In the genomic region with DNA sequence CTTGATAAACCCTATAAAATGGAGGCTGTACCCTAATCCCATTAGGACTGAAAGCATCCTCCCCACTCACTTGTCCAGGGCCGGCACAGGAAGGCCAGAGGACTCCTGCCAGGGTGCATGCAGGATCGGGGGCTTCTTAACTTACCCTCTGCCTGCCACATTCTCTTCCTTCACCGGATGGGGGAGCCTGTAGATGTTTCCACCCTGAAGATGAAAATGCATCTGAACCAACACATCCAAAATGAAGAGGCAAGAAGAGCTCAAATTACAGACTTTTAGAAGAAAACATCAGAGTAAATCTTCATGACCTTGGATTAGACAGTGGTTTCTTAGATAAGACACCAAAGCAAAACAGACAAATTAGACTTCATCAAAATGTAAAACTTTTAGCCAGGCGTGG, we compare ENCODE assay signal across 11 cellular contexts. TPM values are rescaled to one million over a fixed set of nuclear protein-coding genes. Genes with fewer than 3 reads are reported as not detected.
A peak's percentile ranks its signal among the peaks of the same experiment; 100 is the strongest.
DNase-seq lines count a peak whose midpoint lies in the region; ATAC-seq and TF ChIP-seq lines count a peak whose summit lies in the region.
"Had no signal": no experiment of that assay in that cellular context is flagged by ENCODE, and none has a peak within 500 bp of the region (broad histone marks: within the 10 kb centered on the region; RNA-seq: fewer than 3 reads in every experiment).

No MANE protein-coding gene starts in this region.

- H3K9me3 Mint-ChIP-seq in T-helper 1 cell treated with Interleukin-12 subunit alpha and Interleukin-12 subunit beta and Interleukin-4 antibody, amounts not matched to agents 30 μg/mL and 1 μg/mL, for 36 hours, result no peaks in the 10 kb centered on the region
- H3K9me3 Mint-ChIP-seq in stimulated activated effector memory CD8-positive, alpha-beta T cell treated with anti-CD3 and anti-CD28 coated beads, Interleukin-12 subunit alpha, Interleukin-12 subunit beta, amount 100 ng/mL, for 72 hours, result no peaks in the 10 kb centered on the region

- intact Hi-C loops in posterior vena cava (cut with DNase I), result no loop called here

- H3K4me1 Mint-ChIP-seq in T-helper 1 cell treated with Interleukin-12 subunit alpha and Interleukin-12 subunit beta and Interleukin-4 antibody, amounts not matched to agents 30 μg/mL and 1 μg/mL, for 36 hours (ENCODE audit: low read depth), result peaks cover 7% of the 10 kb centered on the region
- peaks cover 30% of the 10 kb centered on the region for H3K4me1 Mint-ChIP-seq in stimulated activated effector memory CD8-positive, alpha-beta T cell treated with anti-CD3 and anti-CD28 coated beads, Interleukin-12 subunit alpha, Interleukin-12 subunit beta, amount 100 ng/mL, for 72 hours

- no peaks in the 10 kb centered on the region for H3K79me2 ChIP-seq in fibroblast of lung (ENCODE audit: control insufficient read depth, insufficient read depth, low read length)

- H3K4me2 ChIP-seq in fibroblast of lung (ENCODE audit: extremely low read depth, insufficient read depth, low read length), result no peak overlapping the region

- no peak for ATAC-seq in stimulated activated effector memory CD8-positive, alpha-beta T cell treated with anti-CD3 and anti-CD28 coated beads, Interleukin-12 subunit alpha, Interleukin-12 subunit beta, amount 100 ng/mL, for 72 hours
- ATAC-seq in HG03571 (IDR thresholded peaks at IDR 0.05; ENCODE audit: unreplicated experiment), result no peak

- no peaks in the 10 kb centered on the region for H4K20me1 ChIP-seq in fibroblast of lung (ENCODE audit: control insufficient read depth, extremely low read depth, insufficient read depth, low read length)

- peaks cover 7% of the 10 kb centered on the region for H3K27me3 ChIP-seq in fibroblast of lung (ENCODE audit: control insufficient read depth, insufficient read depth, low read length)
- H3K27me3 ChIP-seq: BE2C had no signal

- no peaks in the 10 kb centered on the region for H3K9me3 ChIP-seq in fibroblast of lung (ENCODE audit: control insufficient read depth, insufficient read depth, low read depth, low read length)
- H3K9me3 ChIP-seq: BE2C had no signal

- peaks cover 11% of the 10 kb centered on the region for H3K27me3 Mint-ChIP-seq in T-helper 1 cell treated with Interleukin-12 subunit alpha and Interleukin-12 subunit beta and Interleukin-4 antibody, amounts not matched to agents 30 μg/mL and 1 μg/mL, for 36 hours (ENCODE audit: low read depth)

- H3K27ac Mint-ChIP-seq in T-helper 1 cell treated with Interleukin-12 subunit alpha and Interleukin-12 subunit beta and Interleukin-4 antibody, amounts not matched to agents 30 μg/mL and 1 μg/mL, for 36 hours, result peak overlapping the region; percentile 12
- peak overlapping the region; percentile 56 for H3K27ac Mint-ChIP-seq in stimulated activated effector memory CD8-positive, alpha-beta T cell treated with anti-CD3 and anti-CD28 coated beads, Interleukin-12 subunit alpha, Interleukin-12 subunit beta, amount 100 ng/mL, for 72 hours

- DNase-seq in T-helper 1 cell (no peak), RPMI7951 (ENCODE audit: low read depth) (peak; percentile 41), fibroblast of lung (ENCODE audit: low read depth in 2 of 2) (peak; percentile 21 to 73), cerebellar nuclear complex (lab: John Stamatoyannopoulos, UW) (no peak), posterior vena cava (ENCODE audit: low spot score) (no peak)
- no peak for DNase-seq in stimulated activated effector memory CD8-positive, alpha-beta T cell treated with anti-CD3 and anti-CD28 coated beads, Interleukin-12 subunit alpha, Interleukin-12 subunit beta, amount 100 ng/mL, for 72 hours (ENCODE audit: low spot score in 2 of 2)
- DNase-seq: BE2C, left colon had no signal

- H3K4me3 ChIP-seq in fibroblast of lung (replicated peaks in 1 of 4; ENCODE audit: control extremely low read depth in 1 of 4, insufficient read depth in 1 of 4, low read depth in 3 of 4, low read length in 4 of 4), result no peak overlapping the region
- H3K4me3 ChIP-seq: SK-N-MC had no signal

- H3K9ac ChIP-seq in fibroblast of lung (ENCODE audit: insufficient read depth, low read length), result no peak overlapping the region

- TF ChIP-seq CTCF in fibroblast of lung (conservative IDR thresholded peaks at IDR 0.05 in 1 of 2, IDR thresholded peaks at IDR 0.05 in 1 of 2; ENCODE audit: low read depth in 1 of 2, low read length in 2 of 2), result peak; percentile 41 to 60

- H3K4me3 Mint-ChIP-seq in T-helper 1 cell treated with Interleukin-12 subunit alpha and Interleukin-12 subunit beta and Interleukin-4 antibody, amounts not matched to agents 30 μg/mL and 1 μg/mL, for 36 hours, result no peak overlapping the region
- peak overlapping the region; percentile 58 for H3K4me3 Mint-ChIP-seq in stimulated activated effector memory CD8-positive, alpha-beta T cell treated with anti-CD3 and anti-CD28 coated beads, Interleukin-12 subunit alpha, Interleukin-12 subunit beta, amount 100 ng/mL, for 72 hours

- no peaks in the 10 kb centered on the region for H3K36me3 ChIP-seq in fibroblast of lung (ENCODE audit: control insufficient read depth, insufficient read depth, low read length)
- H3K36me3 ChIP-seq: BE2C had no signal

- H3K4me1 ChIP-seq in fibroblast of lung (ENCODE audit: control insufficient read depth, extremely low read depth, insufficient read depth, low read length), result no peaks in the 10 kb centered on the region

- no peaks in the 10 kb centered on the region for H3K36me3 Mint-ChIP-seq in T-helper 1 cell treated with Interleukin-12 subunit alpha and Interleukin-12 subunit beta and Interleukin-4 antibody, amounts not matched to agents 30 μg/mL and 1 μg/mL, for 36 hours (ENCODE audit: low read depth)
- no peaks in the 10 kb centered on the region for H3K36me3 Mint-ChIP-seq in stimulated activated effector memory CD8-positive, alpha-beta T cell treated with anti-CD3 and anti-CD28 coated beads, Interleukin-12 subunit alpha, Interleukin-12 subunit beta, amount 100 ng/mL, for 72 hours

- no peak overlapping the region for H2AFZ ChIP-seq in fibroblast of lung (ENCODE audit: low read length)

- H3K27ac ChIP-seq in fibroblast of lung (ENCODE audit: insufficient read depth, low read length), result no peak overlapping the region
- H3K27ac ChIP-seq: SK-N-MC had no signal

RNA-seq across cellular contexts. Expression of a gene that starts 25.9 kb away (rescaled TPM):
- 93.2 and 102 TPM in 2 replicates for total RNA-seq in RPMI7951 (2014; rRNA removed; shearing (Covaris generic))
- total RNA-seq in fibroblast of lung (48.3 and 76.8 TPM in 2 replicates), posterior vena cava (10 to 100 TPM; 75.8 to 83.8 TPM)
- 118 and 128 TPM in 2 replicates for polyA plus RNA-seq in fibroblast of lung
- polyA plus RNA-seq in fibroblast of lung (2012), result 113 and 128 TPM in 2 replicates
- 234 and 454 TPM in 2 replicates for polyA minus RNA-seq in fibroblast of lung (ENCODE audit: low replicate concordance)

RNA-seq across cellular contexts. Expression of a gene that starts 32.2 kb away (rescaled TPM):
- total RNA-seq in RPMI7951 (2014; rRNA removed; shearing (Covaris generic)), result not detected in 2 replicates
- total RNA-seq in fibroblast of lung (0.17 TPM in 1 of 2 replicates, not detected in the other), posterior vena cava (under 1 TPM; 0.19 to 0.24 TPM)
- polyA plus RNA-seq in fibroblast of lung, result 0.02 TPM in 1 of 2 replicates, not detected in the other
- 0.09 TPM in 1 of 2 replicates, not detected in the other for polyA plus RNA-seq in fibroblast of lung (2012)
- polyA minus RNA-seq in fibroblast of lung (ENCODE audit: low replicate concordance), result not detected in 2 replicates

RNA-seq across cellular contexts. Expression of a gene that starts 56.7 kb away (rescaled TPM):
- 6.6 and 12.1 TPM in 2 replicates for total RNA-seq in RPMI7951 (2014; rRNA removed; shearing (Covaris generic))
- total RNA-seq in fibroblast of lung (6.2 and 6.9 TPM in 2 replicates), posterior vena cava (1 to 10 TPM; 6.5 to 7.9 TPM)
- polyA plus RNA-seq in fibroblast of lung, result 4.9 and 5.3 TPM in 2 replicates
- polyA plus RNA-seq in fibroblast of lung (2012), result 8.5 and 12.5 TPM in 2 replicates
- 17.3 and 21.9 TPM in 2 replicates for polyA minus RNA-seq in fibroblast of lung (ENCODE audit: low replicate concordance)

Comparison
In these comparisons a context has a peak if more than half of its experiments do, and no peak if none do; other contexts are left out.
1. DNase-seq: peak in RPMI7951 (single experiment) and fibroblast of lung (2 of 2); none in T-helper 1 cell (0 of 5), stimulated activated effector memory CD8-positive, alpha-beta T cell treated with anti-CD3 and anti-CD28 coated beads, Interleukin-12 subunit alpha, Interleukin-12 subunit beta, amount 100 ng/mL, for 72 hours (0 of 2), cerebellar nuclear complex (0 of 2) and posterior vena cava (single experiment).